ENCODE assay signal across 19 cellular contexts in genomic region chr4:5962416-5962815, GRCh38. TPM values are rescaled to one million over a fixed set of nuclear protein-coding genes. Genes with fewer than 3 reads are reported as not detected.
"Had no signal": no experiment of that assay in that cellular context is flagged by ENCODE, and none has a peak within 500 bp of the region (broad histone marks: within the 10 kb centered on the region; RNA-seq: fewer than 3 reads in every experiment).

No MANE protein-coding gene starts in this region.

- DNase-seq: activated CD4-positive, alpha-beta memory T cell treated with anti-CD3 and anti-CD28 coated beads, Interleukin-2, amount 10 ng/mL, durations not matched to agents 7 days and 5 days; activated CD4-positive, alpha-beta T cell treated with anti-CD3 and anti-CD28 coated beads, Interleukin-2, amount 10 ng/mL, durations not matched to agents 24 days and 14 days; brain microvascular endothelial cell; central memory CD4-positive, alpha-beta T cell; colonic mucosa; heart right ventricle; mesenchymal stem cell; mucosa of descending colon; nephron progenitor cell; nucleus accumbens; stimulated activated CD4-positive, alpha-beta T cell treated with anti-CD3 and anti-CD28 coated beads, Interleukin-1b, Interleukin-23, amount 100 ng/mL, for 48 hours; tibial artery had no signal

- ATAC-seq: activated CD4-positive, CD25-positive, alpha-beta regulatory T cell treated with anti-CD3 and anti-CD28 coated beads, Interleukin-2, amount 50 U/mL, for 24 hours; activated naive CD4-positive, alpha-beta T cell treated with anti-CD3 and anti-CD28 coated beads, Interleukin-2, amount 50 U/mL, for 72 hours; heart right ventricle; mucosa of descending colon; right lobe of liver had no signal

- H3K27ac Mint-ChIP-seq: activated CD4-positive, alpha-beta memory T cell treated with anti-CD3 and anti-CD28 coated beads, Interleukin-2, amount 10 ng/mL, durations not matched to agents 7 days and 5 days; activated CD4-positive, alpha-beta T cell treated with anti-CD3 and anti-CD28 coated beads, Interleukin-2, amount 10 ng/mL, durations not matched to agents 24 days and 14 days; activated naive CD4-positive, alpha-beta T cell treated with anti-CD3 and anti-CD28 coated beads, Interleukin-2, amount 50 U/mL, for 72 hours; activated T-helper 1 cell treated with anti-CD3 and anti-CD28 coated beads, Interleukin-12 subunit alpha, Interleukin-12 subunit beta, Interleukin-2, Interleukin-4 antibody, amounts not matched to agents 30 ng/mL and 10 ng/mL and 1 ng/mL, durations not matched to agents 14 hours and 24 hours and 36 hours; nephron progenitor cell; stimulated activated naive CD8-positive, alpha-beta T cell treated with anti-CD3 and anti-CD28 coated beads, Interleukin-15, Interleukin-2, amounts not matched to agents 100 ng/mL and 50 ng/mL, for 24 hours had no signal

- H3K4me3 Mint-ChIP-seq: activated CD4-positive, alpha-beta memory T cell treated with anti-CD3 and anti-CD28 coated beads, Interleukin-2, amount 10 ng/mL, durations not matched to agents 7 days and 5 days; activated CD4-positive, alpha-beta T cell treated with anti-CD3 and anti-CD28 coated beads, Interleukin-2, amount 10 ng/mL, durations not matched to agents 24 days and 14 days; activated T-helper 1 cell treated with anti-CD3 and anti-CD28 coated beads, Interleukin-12 subunit alpha, Interleukin-12 subunit beta, Interleukin-2, Interleukin-4 antibody, amounts not matched to agents 30 ng/mL and 10 ng/mL and 1 ng/mL, durations not matched to agents 14 hours and 24 hours and 36 hours; nephron progenitor cell; stimulated activated naive CD8-positive, alpha-beta T cell treated with anti-CD3 and anti-CD28 coated beads, Interleukin-15, Interleukin-2, amounts not matched to agents 100 ng/mL and 50 ng/mL, for 24 hours had no signal

- H3K4me1 Mint-ChIP-seq: activated CD4-positive, alpha-beta memory T cell treated with anti-CD3 and anti-CD28 coated beads, Interleukin-2, amount 10 ng/mL, durations not matched to agents 7 days and 5 days; activated CD4-positive, alpha-beta T cell treated with anti-CD3 and anti-CD28 coated beads, Interleukin-2, amount 10 ng/mL, durations not matched to agents 24 days and 14 days had no signal

- H3K36me3 Mint-ChIP-seq: activated naive CD4-positive, alpha-beta T cell treated with anti-CD3 and anti-CD28 coated beads, Interleukin-2, amount 50 U/mL, for 72 hours had no signal

- H3K9me3 Mint-ChIP-seq: activated CD4-positive, alpha-beta memory T cell treated with anti-CD3 and anti-CD28 coated beads, Interleukin-2, amount 10 ng/mL, durations not matched to agents 7 days and 5 days; activated CD4-positive, alpha-beta T cell treated with anti-CD3 and anti-CD28 coated beads, Interleukin-2, amount 10 ng/mL, durations not matched to agents 24 days and 14 days; activated naive CD4-positive, alpha-beta T cell treated with anti-CD3 and anti-CD28 coated beads, Interleukin-2, amount 50 U/mL, for 72 hours; activated T-helper 1 cell treated with anti-CD3 and anti-CD28 coated beads, Interleukin-12 subunit alpha, Interleukin-12 subunit beta, Interleukin-2, Interleukin-4 antibody, amounts not matched to agents 30 ng/mL and 10 ng/mL and 1 ng/mL, durations not matched to agents 14 hours and 24 hours and 36 hours; nephron progenitor cell; stimulated activated naive CD8-positive, alpha-beta T cell treated with anti-CD3 and anti-CD28 coated beads, Interleukin-15, Interleukin-2, amounts not matched to agents 100 ng/mL and 50 ng/mL, for 24 hours had no signal

RNA-seq across cellular contexts. Expression of gene C4orf50, which starts 55.8 kb away (rescaled TPM):
- total RNA-seq: ascending aorta, pulmonary artery endothelial cell had no signal
